In genomic region chr9:120579750-120580590, GRCh38 we compare ENCODE assay signal across 8 cellular contexts. TPM values are rescaled to one million over a fixed set of nuclear protein-coding genes. Genes with fewer than 3 reads are reported as not detected.
A peak's percentile ranks its signal among the peaks of the same experiment; 100 is the strongest.
DNase-seq lines count a peak whose midpoint lies in the region; ATAC-seq and TF ChIP-seq lines count a peak whose summit lies in the region.

Gene CDK5RAP2 (minus strand): TSS chr9:120580167. CDS start chr9:120579978, 189 bp downstream.

- H3K9me2 ChIP-seq in hepatocyte (replicated peaks; ENCODE audit: insufficient read depth): no peaks in the 10 kb centered on the region

- H2AFZ ChIP-seq in hepatocyte: peak within 1 kb of the TSS; percentile 98

- TF ChIP-seq CTCF in hepatocyte (IDR thresholded peaks at IDR 0.05; ENCODE audit: poor library complexity): no peak

- H3K4me3 ChIP-seq in hepatocyte: peak within 1 kb of the TSS; percentile 64

- 3% methylated on average over 51 of the region's 53 CpGs for WGBS in hepatocyte (ENCODE audit: low lambda C conversion rate, missing lambda C conversion rate)

- peaks cover 7% of the 10 kb centered on the region for H3K4me1 ChIP-seq in hepatocyte (ENCODE audit: insufficient read depth)

- peak within 1 kb of the TSS; percentile 86 for H3K4me2 ChIP-seq in hepatocyte

- DNase-seq in NCI-H2081 (lab: John Stamatoyannopoulos, UW) (peak; percentile 96 to 98), T1000 (lab: John Stamatoyannopoulos, UW) (peak; percentile 90), astrocyte of the hippocampus (ENCODE audit: low read depth, low spot score) (peak; percentile 99), hepatocyte (ENCODE audit: low spot score) (peak; percentile 98), renal cortical epithelial cell (ENCODE audit: low read depth) (peak; percentile 97), cortex of kidney (lab: John Stamatoyannopoulos, UW) (no peak)

- H3K27ac ChIP-seq in hepatocyte: peak within 1 kb of the TSS; percentile 60

- H3K36me3 ChIP-seq in hepatocyte (replicated peaks; ENCODE audit: insufficient read depth, low read depth): no peaks in the 10 kb centered on the region

- peaks cover 48% of the 10 kb centered on the region for H3K79me2 ChIP-seq in hepatocyte

- ATAC-seq in GM18508 (IDR thresholded peaks at IDR 0.05; ENCODE audit: insufficient read depth, unreplicated experiment) (peak; percentile 65), HG03025 (IDR thresholded peaks at IDR 0.05; ENCODE audit: low FRiP score, unreplicated experiment) (peak; percentile 97)

- H3K9me3 ChIP-seq in hepatocyte (ENCODE audit: low read depth): no peaks in the 10 kb centered on the region

- no peaks in the 10 kb centered on the region for H4K20me1 ChIP-seq in hepatocyte (ENCODE audit: insufficient read depth, poor library complexity, severe bottlenecking)

- H3K27me3 ChIP-seq in hepatocyte: no peaks in the 10 kb centered on the region

RNA-seq across cellular contexts. Expression of gene CDK5RAP2, which starts in this region (rescaled TPM):
- total RNA-seq in hepatocyte (28.0 and 30.9 TPM in 2 replicates), renal cortical epithelial cell (23.4 and 47.7 TPM in 2 replicates)
- polyA plus RNA-seq in hepatocyte: 23.9 and 28.8 TPM in 2 replicates
